Comparison of ENCODE assay signal across 2 cellular contexts in the genomic region with DNA sequence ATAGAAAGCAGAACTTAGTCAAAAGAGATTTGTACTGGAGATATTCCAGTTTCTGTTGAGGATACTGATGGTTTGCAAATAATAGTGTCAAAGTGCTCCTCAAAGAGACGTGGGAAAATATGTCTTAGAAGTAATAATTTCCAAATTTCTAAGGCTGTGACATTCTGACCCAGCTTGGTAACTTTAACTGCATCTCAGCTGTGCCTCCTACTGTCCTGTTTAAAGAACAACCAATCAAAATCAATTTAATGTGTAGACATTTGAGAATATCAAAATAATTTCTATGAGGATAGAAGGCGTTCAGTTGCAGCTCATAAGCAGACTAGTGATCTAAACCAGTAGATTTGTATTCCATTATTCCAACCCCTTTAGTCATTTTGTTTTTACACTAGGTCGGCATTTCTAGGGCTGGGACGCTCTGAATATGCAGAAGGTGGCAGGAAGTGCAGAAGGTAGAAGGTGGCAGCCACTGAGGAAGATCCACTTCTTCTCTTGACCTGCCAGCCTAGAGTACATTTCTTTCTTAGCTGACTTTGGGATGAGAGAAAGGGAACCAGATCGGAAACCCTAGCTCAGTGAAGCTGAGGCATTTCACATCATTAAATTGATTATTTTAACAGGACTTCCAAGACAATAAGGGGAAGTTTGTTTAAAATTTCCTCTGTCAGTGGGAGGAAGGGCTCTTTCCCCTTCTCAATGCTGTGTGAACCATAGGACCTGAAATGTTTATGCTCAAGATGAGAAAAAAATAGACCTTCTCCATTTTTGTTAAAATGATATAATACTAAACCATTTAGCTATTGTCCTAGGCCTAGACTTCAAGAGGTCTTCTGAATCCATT.
TF ChIP-seq lines count a peak whose summit lies in the region.

No MANE protein-coding gene starts in this region.

TF ChIP-seq in HCT116, 20 proteins besides CTCF, POLR2A, EP300 and RAD21:
- TF ChIP-seq ZBTB33 (IDR thresholded peaks at IDR 0.05; ENCODE audit: extremely low read depth, insufficient replicate concordance, low read length) (no peak), EZH2 (IDR thresholded peaks at IDR 0.05) (no peak)

TF ChIP-seq in SK-N-SH, 30 proteins besides CTCF, POLR2A, EP300 and RAD21 (continued from another document):
- TF ChIP-seq, protein P1, sequence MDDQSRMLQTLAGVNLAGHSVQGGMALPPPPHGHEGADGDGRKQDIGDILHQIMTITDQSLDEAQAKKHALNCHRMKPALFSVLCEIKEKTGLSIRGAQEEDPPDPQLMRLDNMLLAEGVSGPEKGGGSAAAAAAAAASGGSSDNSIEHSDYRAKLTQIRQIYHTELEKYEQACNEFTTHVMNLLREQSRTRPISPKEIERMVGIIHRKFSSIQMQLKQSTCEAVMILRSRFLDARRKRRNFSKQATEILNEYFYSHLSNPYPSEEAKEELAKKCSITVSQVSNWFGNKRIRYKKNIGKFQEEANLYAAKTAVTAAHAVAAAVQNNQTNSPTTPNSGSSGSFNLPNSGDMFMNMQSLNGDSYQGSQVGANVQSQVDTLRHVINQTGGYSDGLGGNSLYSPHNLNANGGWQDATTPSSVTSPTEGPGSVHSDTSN (IDR thresholded peaks at IDR 0.05) = no peak
- no peak for TF ChIP-seq ZBTB33 (IDR thresholded peaks at IDR 0.05; ENCODE audit: borderline replicate concordance, low read depth)
- no peak for TF ChIP-seq FOXM1 (IDR thresholded peaks at IDR 0.05; ENCODE audit: low read depth)
